ENCODE assay signal across 25 cellular contexts in genomic region chr1:221408117-221408516, GRCh38.
"Had no signal": no experiment of that assay in that cellular context is flagged by ENCODE, and none has a peak within 500 bp of the region (broad histone marks: within the 10 kb centered on the region; RNA-seq: fewer than 3 reads in every experiment).

No MANE protein-coding gene starts in this region.

- H3K4me1 ChIP-seq: gastrocnemius medialis, prostate gland, right atrium auricular region, suprapubic skin, transverse colon had no signal

- ATAC-seq: effector memory CD8-positive, alpha-beta T cell; gastrocnemius medialis; left lobe of liver; naive thymus-derived CD8-positive, alpha-beta T cell; sciatic nerve; stimulated activated naive CD8-positive, alpha-beta T cell treated with anti-CD3 and anti-CD28 coated beads, Interleukin-15, amount 100 ng/mL, for 72 hours had no signal

- H3K36me3 ChIP-seq: gastrocnemius medialis, prostate gland, right atrium auricular region, suprapubic skin, transverse colon had no signal

- H3K4me2 ChIP-seq: hepatocyte, smooth muscle cell had no signal

- H3K9me3 ChIP-seq: gastrocnemius medialis, prostate gland, right atrium auricular region, suprapubic skin, transverse colon had no signal

- DNase-seq: cortex of kidney; effector memory CD8-positive, alpha-beta T cell; foreskin fibroblast; gastrocnemius medialis; head of caudate nucleus; kidney; mesenchymal stem cell; midbrain; naive thymus-derived CD8-positive, alpha-beta T cell; nephron progenitor cell; nucleus accumbens; stimulated activated CD4-positive, alpha-beta T cell treated with anti-CD3 and anti-CD28 coated beads, Interleukin-12 subunit alpha, Interleukin-12 subunit beta, amount 100 ng/mL, for 4 hours; stimulated activated CD4-positive, alpha-beta T cell treated with anti-CD3 and anti-CD28 coated beads, Interleukin-1b, Interleukin-23, amount 100 ng/mL, for 48 hours; stimulated activated CD4-positive, alpha-beta T cell treated with anti-CD3 and anti-CD28 coated beads, Interleukin-4, amount 100 ng/mL, for 1 hour; stimulated activated CD8-positive, alpha-beta memory T cell treated with anti-CD3 and anti-CD28 coated beads, Interleukin-4, amount 100 ng/mL, for 48 hours; stimulated activated naive CD4-positive, alpha-beta T cell; stimulated activated naive CD8-positive, alpha-beta T cell treated with anti-CD3 and anti-CD28 coated beads, Interleukin-15, amount 100 ng/mL, for 72 hours; transverse colon had no signal

- H3K27ac ChIP-seq: gastrocnemius medialis, hepatocyte, prostate gland, right atrium auricular region, suprapubic skin, transverse colon had no signal

- H3K79me2 ChIP-seq: hepatocyte had no signal

- H3K27me3 ChIP-seq: gastrocnemius medialis, hepatocyte, right atrium auricular region, suprapubic skin, transverse colon had no signal

- H3K4me3 ChIP-seq: gastrocnemius medialis, hepatocyte, prostate gland, right atrium auricular region, smooth muscle cell, suprapubic skin, transverse colon had no signal

- H2AFZ ChIP-seq: hepatocyte had no signal

- FAIRE-seq: kidney had no signal
